ENCODE assay signal across 9 cellular contexts in the genomic region with DNA sequence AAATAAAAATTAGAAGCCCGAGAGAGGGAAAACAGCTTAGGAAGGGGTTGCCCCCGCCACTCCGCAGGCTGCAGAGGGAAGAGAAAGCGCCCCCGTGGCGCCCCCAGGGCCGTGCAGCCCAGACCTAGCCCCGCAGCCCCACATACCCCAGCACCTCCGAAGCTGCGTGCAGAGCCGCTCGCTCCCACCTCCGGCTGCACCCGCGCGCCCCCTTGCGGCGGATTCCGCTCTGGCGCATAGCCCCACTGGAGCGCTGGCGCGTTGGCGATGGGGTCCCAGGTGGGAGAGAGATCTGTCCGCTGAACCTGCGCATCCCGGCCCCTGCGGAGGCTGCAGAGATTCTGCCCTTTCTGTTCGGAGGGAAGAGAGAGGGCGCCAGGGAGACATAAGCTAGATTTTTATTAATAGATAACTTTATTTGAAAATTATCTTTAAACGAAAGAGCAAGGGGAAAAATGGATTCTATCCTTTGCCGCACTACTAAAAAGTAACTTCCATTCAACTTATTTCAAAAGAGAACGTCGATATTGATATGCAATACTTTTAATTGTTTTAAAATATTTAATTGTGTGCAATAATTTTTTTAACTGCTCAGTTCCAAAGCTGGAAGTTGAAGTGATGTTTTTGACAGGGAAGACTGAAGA. TPM values are rescaled to one million over a fixed set of nuclear protein-coding genes. Genes with fewer than 3 reads are reported as not detected.
DNase-seq lines count a peak whose midpoint lies in the region; ATAC-seq and TF ChIP-seq lines count a peak whose summit lies in the region.
"Had no signal": no experiment of that assay in that cellular context is flagged by ENCODE, and none has a peak within 500 bp of the region (broad histone marks: within the 10 kb centered on the region; RNA-seq: fewer than 3 reads in every experiment).

No MANE protein-coding gene starts in this region.

- TF ChIP-seq POLR2A in esophagus muscularis mucosa (IDR thresholded peaks at IDR 0.05; ENCODE audit: low read depth), result no peak

- H3K27me3 Mint-ChIP-seq in nephron (ENCODE audit: low read depth), result peaks cover 36% of the 10 kb centered on the region

- no peak overlapping the region for H3K9ac ChIP-seq in BLaER1

- no peak for TF ChIP-seq EP300 in esophagus muscularis mucosa (IDR thresholded peaks at IDR 0.05)

- H4K20me1 ChIP-seq in BLaER1, result no peaks in the 10 kb centered on the region

- H3K9me3 ChIP-seq in BLaER1 (peaks cover 6% of the 10 kb centered on the region; the same call in 1 of the 2 replicates), esophagus muscularis mucosa (no peaks in the 10 kb centered on the region)

- no peaks in the 10 kb centered on the region for H3K36me3 ChIP-seq in BLaER1
- no peaks in the 10 kb centered on the region for H3K36me3 ChIP-seq in esophagus muscularis mucosa

- H3K27me3 ChIP-seq in BLaER1 (no peaks in the 10 kb centered on the region), esophagus muscularis mucosa (no peaks in the 10 kb centered on the region)

- TF ChIP-seq CTCF in esophagus muscularis mucosa (IDR thresholded peaks at IDR 0.05) (peak; percentile 77 to 99 (median 91)), nephron (IDR thresholded peaks at IDR 0.05; ENCODE audit: unreplicated experiment in 3 of 3) (peak; percentile 96 to 98 (median 98))

- no peaks in the 10 kb centered on the region for H3K9me3 Mint-ChIP-seq in nephron

- no peak overlapping the region for H3K4me3 ChIP-seq in BLaER1
- peak overlapping the region; percentile 32 to 50 (median 36) for H3K4me3 ChIP-seq in esophagus muscularis mucosa

- DNase-seq in NOMO-1 treated with dmso at 0.1 percent for 144 hours (lab: John Stamatoyannopoulos, UW; ENCODE audit: unreplicated experiment), result peak; percentile 34
- DNase-seq in activated T-cell treated with anti-CD3 and anti-CD28 coated beads for 4 hours, result peak; percentile 84
- no peak for DNase-seq in esophagus muscularis mucosa (ENCODE audit: extremely low spot score)
- peak; percentile 96 for DNase-seq in stimulated activated naive CD8-positive, alpha-beta T cell treated with anti-CD3 and anti-CD28 coated beads, Interleukin-15, Interleukin-2, amounts not matched to agents 100 U/mL and 50 U/mL, for 24 hours

- peak overlapping the region; percentile 42 to 50 (median 47) for H3K4me3 Mint-ChIP-seq in nephron

- WGBS in esophagus muscularis mucosa, result 6% methylated on average over 34 of the region's 34 CpGs

- intact Hi-C loops in esophagus muscularis mucosa (cut with DNase I), result loop anchor here (5.0 kb wide), 1 partner anchor 1108 kb away; no protein-coding TSS in a partner anchor

- no peak overlapping the region for H3K27ac Mint-ChIP-seq in nephron

- H3K4me2 ChIP-seq in BLaER1, result 0 out of 2 replicates have a peak overlapping the region, but pooled peaks have one; percentile 36

- ATAC-seq in GM19043 (IDR thresholded peaks at IDR 0.05; ENCODE audit: low read depth, unreplicated experiment) (peak; percentile 99), HG03196 (IDR thresholded peaks at IDR 0.05; ENCODE audit: unreplicated experiment) (peak; percentile 100)
- peak; percentile 100 for ATAC-seq in stimulated activated naive CD8-positive, alpha-beta T cell treated with anti-CD3 and anti-CD28 coated beads, Interleukin-15, Interleukin-2, amounts not matched to agents 100 U/mL and 50 U/mL, for 24 hours

- H3K36me3 Mint-ChIP-seq in nephron (ENCODE audit: low read depth), result no peaks in the 10 kb centered on the region

- H3K4me1 ChIP-seq in BLaER1, result 0 out of 2 replicates have a peak, but pooled peaks cover 4% of the 10 kb centered on the region
- peaks cover 10 to 22% (median 14%) of the 10 kb centered on the region in 4 donors for H3K4me1 ChIP-seq in esophagus muscularis mucosa

- H3K4me1 Mint-ChIP-seq in nephron, result peaks cover 6% of the 10 kb centered on the region

- H3K27ac ChIP-seq in BLaER1 (no peak overlapping the region), esophagus muscularis mucosa (replicated peaks in 1 of 4) (no peak overlapping the region)

RNA-seq across cellular contexts. Expression of gene CLN5, which starts 11.7 kb away (rescaled TPM):
- 10 to 100 TPM; 17.6 to 26.2 (median 19.8) TPM for total RNA-seq in esophagus muscularis mucosa

RNA-seq across cellular contexts. Expression of gene ACOD1, which starts 31.9 kb away (rescaled TPM):
- total RNA-seq in esophagus muscularis mucosa, result not detected
- total RNA-seq: activated CD8-positive, alpha-beta memory T cell treated with anti-CD3 and anti-CD28 coated beads for 36 hours had no signal

RNA-seq across cellular contexts. Expression of gene FBXL3, which starts 46.8 kb away (rescaled TPM):
- 100 to 1,000 TPM in 1 of 4 donors, 10 to 100 TPM in 3; 76.9 to 118 (median 80.5) TPM for total RNA-seq in esophagus muscularis mucosa
